ENCODE assay signal across 1 cellular context in the genomic region with DNA sequence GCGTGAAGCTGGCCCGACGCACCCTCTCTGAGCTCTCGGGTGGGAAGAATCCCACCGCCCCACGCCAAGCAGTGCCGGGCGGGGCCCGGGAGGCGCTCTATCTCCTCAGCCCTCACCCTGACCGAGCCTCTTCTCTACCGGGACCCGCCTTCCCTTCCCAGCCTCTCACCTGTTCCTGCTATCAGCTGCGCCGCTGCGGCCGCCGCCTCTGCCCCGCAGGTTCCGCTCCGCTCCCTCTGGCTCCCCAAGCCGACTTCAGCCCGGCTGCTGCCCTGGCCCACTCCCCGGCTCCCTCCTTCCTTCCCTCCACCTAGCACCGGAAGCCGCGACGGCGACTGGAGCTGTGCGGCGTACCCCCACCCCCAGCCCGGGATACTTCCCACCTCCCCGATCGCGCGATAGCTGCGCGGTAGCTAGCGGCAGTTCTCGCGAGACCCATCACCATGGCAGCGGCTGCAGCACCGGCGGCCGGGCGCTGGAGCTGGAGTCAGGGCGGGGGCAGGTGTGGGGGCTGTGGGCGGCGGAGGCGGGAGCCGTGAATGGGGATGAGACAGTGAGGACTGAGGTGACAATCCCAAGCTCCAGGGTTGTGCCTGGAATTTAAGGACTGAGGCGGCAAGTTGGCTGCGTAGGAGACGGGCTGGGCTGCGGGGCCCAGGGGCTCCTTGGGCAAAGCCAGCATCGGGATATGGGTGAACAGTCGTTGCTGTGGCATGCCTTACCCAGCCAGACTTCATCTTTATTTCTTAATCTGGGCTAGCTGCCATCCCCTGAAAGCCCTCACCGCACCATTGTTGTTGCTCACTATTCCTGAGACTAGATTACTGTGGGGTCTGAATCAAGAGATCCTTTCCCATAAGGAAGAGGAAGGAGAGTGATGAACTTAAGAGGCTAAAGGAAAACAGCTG.
A peak's percentile ranks its signal among the peaks of the same experiment; 100 is the strongest.
TF ChIP-seq lines count a peak whose summit lies in the region.

A gene (minus strand): TSS at position 347 of the 908 bp plus-strand sequence. CDS start 16,392 bp downstream, outside the sequence.

TF ChIP-seq in H1, 55 proteins besides CTCF, POLR2A, EP300 and RAD21 (continues in another document):
- TF ChIP-seq YY1 (IDR thresholded peaks at IDR 0.05; ENCODE audit: low read depth, low read length) (0 out of 2 replicates have a peak, but pooled peaks have one; percentile 14), SP1 (IDR thresholded peaks at IDR 0.05; ENCODE audit: low read depth, low read length) (peak; percentile 16; the same call in 1 of the 2 replicates), GABPA (IDR thresholded peaks at IDR 0.05; ENCODE audit: borderline replicate concordance, insufficient read depth, low read length) (no peak; the same call in 1 of the 2 replicates), SP2 (IDR thresholded peaks at IDR 0.05; ENCODE audit: low read length) (no peak), SRF (IDR thresholded peaks at IDR 0.05; ENCODE audit: low read depth, low read length) (no peak), KDM4A (IDR thresholded peaks at IDR 0.05; ENCODE audit: low read depth, low read length, severe bottlenecking) (peak; percentile 100), RNF2 (IDR thresholded peaks at IDR 0.05; ENCODE audit: borderline replicate concordance, low read depth, low read length, missing control alignments, poor library complexity, severe bottlenecking) (no peak), EGR1 (IDR thresholded peaks at IDR 0.05; ENCODE audit: borderline replicate concordance, low read depth, low read length) (peak; percentile 80), ASH2L (IDR thresholded peaks at IDR 0.05; ENCODE audit: low read length) (peak; percentile 4), CBX5 (IDR thresholded peaks at IDR 0.05; ENCODE audit: low read depth, low read length) (no peak), CEBPB (IDR thresholded peaks at IDR 0.05; ENCODE audit: low read depth, low read length) (no peak), SP4 (IDR thresholded peaks at IDR 0.05; ENCODE audit: low read length) (no peak), TAF1 (IDR thresholded peaks at IDR 0.05; ENCODE audit: low read depth, low read length) (peak; percentile 85), NANOG (IDR thresholded peaks at IDR 0.05; ENCODE audit: insufficient read depth, low read depth, low read length, poor library complexity, severe bottlenecking) (no peak), BACH1 (IDR thresholded peaks at IDR 0.05; ENCODE audit: low read length) (no peak; the same call in 1 of the 2 replicates), PHF8 (conservative IDR thresholded peaks at IDR 0.05; ENCODE audit: low read depth, low read length) (peak; percentile 65), FOSL1 (IDR thresholded peaks at IDR 0.05; ENCODE audit: insufficient read depth, low read depth, low read length) (no peak), EZH2 (IDR thresholded peaks at IDR 0.05; ENCODE audit: low read depth, low read length, severe bottlenecking) (no peak), CHD1 (IDR thresholded peaks at IDR 0.05; ENCODE audit: low read depth, low read length) (no peak), TAF7 (optimal IDR thresholded peaks at IDR 0.05; ENCODE audit: borderline replicate concordance, low read depth, low read length) (peak; percentile 68), SUZ12 (IDR thresholded peaks at IDR 0.05; ENCODE audit: low read length) (no peak; the same call in 1 of the 2 replicates), HDAC2 (IDR thresholded peaks at IDR 0.05; ENCODE audit: borderline replicate concordance in 1 of 2, low read depth in 2 of 2, low read length in 2 of 2) (peak in 1 of 2 experiments; percentile 19; a peak in 1 of 4 replicates), HDAC6 (IDR thresholded peaks at IDR 0.05; ENCODE audit: low read depth, low read length) (no peak), RXRA (IDR thresholded peaks at IDR 0.05; ENCODE audit: insufficient read depth, low read depth, low read length) (no peak), CTBP2 (IDR thresholded peaks at IDR 0.05; ENCODE audit: borderline replicate concordance, insufficient read depth, insufficient read length, low read length) (peak; percentile 65), BCL11A (IDR thresholded peaks at IDR 0.05; ENCODE audit: low read depth in 2 of 2, low read length in 2 of 2) (no peak), NRF1 (IDR thresholded peaks at IDR 0.05; ENCODE audit: low read depth, low read length) (no peak), JUND (IDR thresholded peaks at IDR 0.05; ENCODE audit: low read length) (no peak), POLR2AphosphoS5 (IDR thresholded peaks at IDR 0.05; ENCODE audit: low read depth, low read length) (peak; percentile 53), TCF12 (IDR thresholded peaks at IDR 0.05; ENCODE audit: low read depth, low read length) (no peak), CBX8 (IDR thresholded peaks at IDR 0.05; ENCODE audit: borderline replicate concordance, low read depth, low read length) (no peak), SAP30 (IDR thresholded peaks at IDR 0.05; ENCODE audit: insufficient read depth, insufficient replicate concordance, low read length) (no peak), GTF2F1 (IDR thresholded peaks at IDR 0.05; ENCODE audit: borderline replicate concordance, low read depth, low read length) (no peak), TEAD4 (IDR thresholded peaks at IDR 0.05; ENCODE audit: low read depth, low read length) (no peak), SIRT6 (IDR thresholded peaks at IDR 0.05; ENCODE audit: low read length) (no peak), KDM1A (IDR thresholded peaks at IDR 0.05; ENCODE audit: borderline replicate concordance, low read length) (no peak), SIX5 (IDR thresholded peaks at IDR 0.05; ENCODE audit: low read depth, low read length) (0 out of 2 replicates have a peak, but pooled peaks have one; percentile 5), MAFK (IDR thresholded peaks at IDR 0.05; ENCODE audit: low read depth, low read length) (no peak), CHD2 (IDR thresholded peaks at IDR 0.05; ENCODE audit: low read length) (peak; percentile 100), ZNF274 (IDR thresholded peaks at IDR 0.05; ENCODE audit: borderline replicate concordance, extremely low read depth, low read length) (no peak), RFX5 (IDR thresholded peaks at IDR 0.05; ENCODE audit: borderline replicate concordance, low read depth, low read length) (no peak), CREB1 (IDR thresholded peaks at IDR 0.05) (peak; percentile 49; the same call in 1 of the 2 replicates), POU5F1 (IDR thresholded peaks at IDR 0.05; ENCODE audit: low read depth, low read length) (no peak), JUN (IDR thresholded peaks at IDR 0.05; ENCODE audit: low read depth, low read length) (no peak), BRCA1 (IDR thresholded peaks at IDR 0.05; ENCODE audit: low read depth, low read length) (peak; percentile 99), TBP (IDR thresholded peaks at IDR 0.05; ENCODE audit: low read depth, low read length) (peak; percentile 60), SIN3A (conservative IDR thresholded peaks at IDR 0.05 in 1 of 2, IDR thresholded peaks at IDR 0.05 in 1 of 2; ENCODE audit: low read depth in 1 of 2, low read length in 2 of 2) (peak in 1 of 2 experiments; percentile 79; a peak in 1 of 4 replicates)
- TF ChIP-seq, protein P1, sequence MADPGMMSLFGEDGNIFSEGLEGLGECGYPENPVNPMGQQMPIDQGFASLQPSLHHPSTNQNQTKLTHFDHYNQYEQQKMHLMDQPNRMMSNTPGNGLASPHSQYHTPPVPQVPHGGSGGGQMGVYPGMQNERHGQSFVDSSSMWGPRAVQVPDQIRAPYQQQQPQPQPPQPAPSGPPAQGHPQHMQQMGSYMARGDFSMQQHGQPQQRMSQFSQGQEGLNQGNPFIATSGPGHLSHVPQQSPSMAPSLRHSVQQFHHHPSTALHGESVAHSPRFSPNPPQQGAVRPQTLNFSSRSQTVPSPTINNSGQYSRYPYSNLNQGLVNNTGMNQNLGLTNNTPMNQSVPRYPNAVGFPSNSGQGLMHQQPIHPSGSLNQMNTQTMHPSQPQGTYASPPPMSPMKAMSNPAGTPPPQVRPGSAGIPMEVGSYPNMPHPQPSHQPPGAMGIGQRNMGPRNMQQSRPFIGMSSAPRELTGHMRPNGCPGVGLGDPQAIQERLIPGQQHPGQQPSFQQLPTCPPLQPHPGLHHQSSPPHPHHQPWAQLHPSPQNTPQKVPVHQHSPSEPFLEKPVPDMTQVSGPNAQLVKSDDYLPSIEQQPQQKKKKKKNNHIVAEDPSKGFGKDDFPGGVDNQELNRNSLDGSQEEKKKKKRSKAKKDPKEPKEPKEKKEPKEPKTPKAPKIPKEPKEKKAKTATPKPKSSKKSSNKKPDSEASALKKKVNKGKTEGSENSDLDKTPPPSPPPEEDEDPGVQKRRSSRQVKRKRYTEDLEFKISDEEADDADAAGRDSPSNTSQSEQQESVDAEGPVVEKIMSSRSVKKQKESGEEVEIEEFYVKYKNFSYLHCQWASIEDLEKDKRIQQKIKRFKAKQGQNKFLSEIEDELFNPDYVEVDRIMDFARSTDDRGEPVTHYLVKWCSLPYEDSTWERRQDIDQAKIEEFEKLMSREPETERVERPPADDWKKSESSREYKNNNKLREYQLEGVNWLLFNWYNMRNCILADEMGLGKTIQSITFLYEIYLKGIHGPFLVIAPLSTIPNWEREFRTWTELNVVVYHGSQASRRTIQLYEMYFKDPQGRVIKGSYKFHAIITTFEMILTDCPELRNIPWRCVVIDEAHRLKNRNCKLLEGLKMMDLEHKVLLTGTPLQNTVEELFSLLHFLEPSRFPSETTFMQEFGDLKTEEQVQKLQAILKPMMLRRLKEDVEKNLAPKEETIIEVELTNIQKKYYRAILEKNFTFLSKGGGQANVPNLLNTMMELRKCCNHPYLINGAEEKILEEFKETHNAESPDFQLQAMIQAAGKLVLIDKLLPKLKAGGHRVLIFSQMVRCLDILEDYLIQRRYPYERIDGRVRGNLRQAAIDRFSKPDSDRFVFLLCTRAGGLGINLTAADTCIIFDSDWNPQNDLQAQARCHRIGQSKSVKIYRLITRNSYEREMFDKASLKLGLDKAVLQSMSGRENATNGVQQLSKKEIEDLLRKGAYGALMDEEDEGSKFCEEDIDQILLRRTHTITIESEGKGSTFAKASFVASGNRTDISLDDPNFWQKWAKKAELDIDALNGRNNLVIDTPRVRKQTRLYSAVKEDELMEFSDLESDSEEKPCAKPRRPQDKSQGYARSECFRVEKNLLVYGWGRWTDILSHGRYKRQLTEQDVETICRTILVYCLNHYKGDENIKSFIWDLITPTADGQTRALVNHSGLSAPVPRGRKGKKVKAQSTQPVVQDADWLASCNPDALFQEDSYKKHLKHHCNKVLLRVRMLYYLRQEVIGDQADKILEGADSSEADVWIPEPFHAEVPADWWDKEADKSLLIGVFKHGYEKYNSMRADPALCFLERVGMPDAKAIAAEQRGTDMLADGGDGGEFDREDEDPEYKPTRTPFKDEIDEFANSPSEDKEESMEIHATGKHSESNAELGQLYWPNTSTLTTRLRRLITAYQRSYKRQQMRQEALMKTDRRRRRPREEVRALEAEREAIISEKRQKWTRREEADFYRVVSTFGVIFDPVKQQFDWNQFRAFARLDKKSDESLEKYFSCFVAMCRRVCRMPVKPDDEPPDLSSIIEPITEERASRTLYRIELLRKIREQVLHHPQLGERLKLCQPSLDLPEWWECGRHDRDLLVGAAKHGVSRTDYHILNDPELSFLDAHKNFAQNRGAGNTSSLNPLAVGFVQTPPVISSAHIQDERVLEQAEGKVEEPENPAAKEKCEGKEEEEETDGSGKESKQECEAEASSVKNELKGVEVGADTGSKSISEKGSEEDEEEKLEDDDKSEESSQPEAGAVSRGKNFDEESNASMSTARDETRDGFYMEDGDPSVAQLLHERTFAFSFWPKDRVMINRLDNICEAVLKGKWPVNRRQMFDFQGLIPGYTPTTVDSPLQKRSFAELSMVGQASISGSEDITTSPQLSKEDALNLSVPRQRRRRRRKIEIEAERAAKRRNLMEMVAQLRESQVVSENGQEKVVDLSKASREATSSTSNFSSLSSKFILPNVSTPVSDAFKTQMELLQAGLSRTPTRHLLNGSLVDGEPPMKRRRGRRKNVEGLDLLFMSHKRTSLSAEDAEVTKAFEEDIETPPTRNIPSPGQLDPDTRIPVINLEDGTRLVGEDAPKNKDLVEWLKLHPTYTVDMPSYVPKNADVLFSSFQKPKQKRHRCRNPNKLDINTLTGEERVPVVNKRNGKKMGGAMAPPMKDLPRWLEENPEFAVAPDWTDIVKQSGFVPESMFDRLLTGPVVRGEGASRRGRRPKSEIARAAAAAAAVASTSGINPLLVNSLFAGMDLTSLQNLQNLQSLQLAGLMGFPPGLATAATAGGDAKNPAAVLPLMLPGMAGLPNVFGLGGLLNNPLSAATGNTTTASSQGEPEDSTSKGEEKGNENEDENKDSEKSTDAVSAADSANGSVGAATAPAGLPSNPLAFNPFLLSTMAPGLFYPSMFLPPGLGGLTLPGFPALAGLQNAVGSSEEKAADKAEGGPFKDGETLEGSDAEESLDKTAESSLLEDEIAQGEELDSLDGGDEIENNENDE (IDR thresholded peaks at IDR 0.05; ENCODE audit: insufficient replicate concordance, low read length), result no peak
- TF ChIP-seq, protein P2, sequence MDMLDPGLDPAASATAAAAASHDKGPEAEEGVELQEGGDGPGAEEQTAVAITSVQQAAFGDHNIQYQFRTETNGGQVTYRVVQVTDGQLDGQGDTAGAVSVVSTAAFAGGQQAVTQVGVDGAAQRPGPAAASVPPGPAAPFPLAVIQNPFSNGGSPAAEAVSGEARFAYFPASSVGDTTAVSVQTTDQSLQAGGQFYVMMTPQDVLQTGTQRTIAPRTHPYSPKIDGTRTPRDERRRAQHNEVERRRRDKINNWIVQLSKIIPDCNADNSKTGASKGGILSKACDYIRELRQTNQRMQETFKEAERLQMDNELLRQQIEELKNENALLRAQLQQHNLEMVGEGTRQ (IDR thresholded peaks at IDR 0.05; ENCODE audit: low read length), result no peak
- TF ChIP-seq, protein P3, sequence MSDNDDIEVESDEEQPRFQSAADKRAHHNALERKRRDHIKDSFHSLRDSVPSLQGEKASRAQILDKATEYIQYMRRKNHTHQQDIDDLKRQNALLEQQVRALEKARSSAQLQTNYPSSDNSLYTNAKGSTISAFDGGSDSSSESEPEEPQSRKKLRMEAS (IDR thresholded peaks at IDR 0.05), result peak; percentile 33; the same call in 1 of the 2 replicates
- TF ChIP-seq, protein P4, sequence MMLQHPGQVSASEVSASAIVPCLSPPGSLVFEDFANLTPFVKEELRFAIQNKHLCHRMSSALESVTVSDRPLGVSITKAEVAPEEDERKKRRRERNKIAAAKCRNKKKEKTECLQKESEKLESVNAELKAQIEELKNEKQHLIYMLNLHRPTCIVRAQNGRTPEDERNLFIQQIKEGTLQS (IDR thresholded peaks at IDR 0.05; ENCODE audit: insufficient read depth, low read depth, low read length), result no peak
- TF ChIP-seq, protein P5, sequence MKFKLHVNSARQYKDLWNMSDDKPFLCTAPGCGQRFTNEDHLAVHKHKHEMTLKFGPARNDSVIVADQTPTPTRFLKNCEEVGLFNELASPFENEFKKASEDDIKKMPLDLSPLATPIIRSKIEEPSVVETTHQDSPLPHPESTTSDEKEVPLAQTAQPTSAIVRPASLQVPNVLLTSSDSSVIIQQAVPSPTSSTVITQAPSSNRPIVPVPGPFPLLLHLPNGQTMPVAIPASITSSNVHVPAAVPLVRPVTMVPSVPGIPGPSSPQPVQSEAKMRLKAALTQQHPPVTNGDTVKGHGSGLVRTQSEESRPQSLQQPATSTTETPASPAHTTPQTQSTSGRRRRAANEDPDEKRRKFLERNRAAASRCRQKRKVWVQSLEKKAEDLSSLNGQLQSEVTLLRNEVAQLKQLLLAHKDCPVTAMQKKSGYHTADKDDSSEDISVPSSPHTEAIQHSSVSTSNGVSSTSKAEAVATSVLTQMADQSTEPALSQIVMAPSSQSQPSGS (IDR thresholded peaks at IDR 0.05; ENCODE audit: low read length), result no peak; the same call in 1 of the 2 replicates
- TF ChIP-seq, protein P6, sequence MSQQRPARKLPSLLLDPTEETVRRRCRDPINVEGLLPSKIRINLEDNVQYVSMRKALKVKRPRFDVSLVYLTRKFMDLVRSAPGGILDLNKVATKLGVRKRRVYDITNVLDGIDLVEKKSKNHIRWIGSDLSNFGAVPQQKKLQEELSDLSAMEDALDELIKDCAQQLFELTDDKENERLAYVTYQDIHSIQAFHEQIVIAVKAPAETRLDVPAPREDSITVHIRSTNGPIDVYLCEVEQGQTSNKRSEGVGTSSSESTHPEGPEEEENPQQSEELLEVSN (IDR thresholded peaks at IDR 0.05), result 0 out of 2 replicates have a peak, but pooled peaks have one; percentile 13
